35 cellular contexts compared by ENCODE assay signal in genomic region chr10:63393050-63393449, GRCh38.
"Had no signal": no experiment of that assay in that cellular context is flagged by ENCODE, and none has a peak within 500 bp of the region (broad histone marks: within the 10 kb centered on the region; RNA-seq: fewer than 3 reads in every experiment).

No MANE protein-coding gene starts in this region.

- H3K27ac Mint-ChIP-seq: activated CD4-positive, alpha-beta memory T cell treated with anti-CD3 and anti-CD28 coated beads, Interleukin-2, amount 10 ng/mL, durations not matched to agents 7 days and 5 days; activated CD8-positive, alpha-beta memory T cell treated with anti-CD3 and anti-CD28 coated beads, Interleukin-2, amount 10 ng/mL, durations not matched to agents 7 days and 5 days; activated naive CD4-positive, alpha-beta T cell treated with anti-CD3 and anti-CD28 coated beads, Interleukin-2, amount 50 U/mL, for 24 hours; activated naive CD8-positive, alpha-beta T cell treated with anti-CD3 and anti-CD28 coated beads, Interleukin-2, amount 10 ng/mL, durations not matched to agents 7 days and 5 days; activated T-helper 2 cell treated with anti-CD3 and anti-CD28 coated beads, Interferon-gamma antibody, Interleukin-2, Interleukin-4, amounts not matched to agents 10 μg/mL and 5 μg/mL and 100 μg/mL, durations not matched to agents 14 hours and 24 hours and 36 hours had no signal

- H3K4me3 ChIP-seq: ascending aorta, cardiac muscle cell, PC-9 had no signal

- H3K27me3 Mint-ChIP-seq: activated CD4-positive, alpha-beta memory T cell treated with anti-CD3 and anti-CD28 coated beads, Interleukin-2, amount 10 ng/mL, durations not matched to agents 7 days and 5 days; activated CD8-positive, alpha-beta memory T cell treated with anti-CD3 and anti-CD28 coated beads, Interleukin-2, amount 10 ng/mL, durations not matched to agents 7 days and 5 days; activated naive CD4-positive, alpha-beta T cell treated with anti-CD3 and anti-CD28 coated beads, Interleukin-2, amount 50 U/mL, for 24 hours; activated naive CD8-positive, alpha-beta T cell treated with anti-CD3 and anti-CD28 coated beads, Interleukin-2, amount 10 ng/mL, durations not matched to agents 7 days and 5 days; central memory CD8-positive, alpha-beta T cell; T-cell had no signal

- H3K4me2 ChIP-seq: PC-9 had no signal

- H3K4me1 ChIP-seq: ascending aorta had no signal

- H3K36me3 ChIP-seq: ascending aorta, cardiac muscle cell had no signal

- H3K4me3 Mint-ChIP-seq: activated CD4-positive, alpha-beta memory T cell treated with anti-CD3 and anti-CD28 coated beads, Interleukin-2, amount 10 ng/mL, durations not matched to agents 7 days and 5 days; activated CD8-positive, alpha-beta memory T cell treated with anti-CD3 and anti-CD28 coated beads, Interleukin-2, amount 10 ng/mL, durations not matched to agents 7 days and 5 days; activated naive CD4-positive, alpha-beta T cell treated with anti-CD3 and anti-CD28 coated beads, Interleukin-2, amount 50 U/mL, for 24 hours; activated naive CD8-positive, alpha-beta T cell treated with anti-CD3 and anti-CD28 coated beads, Interleukin-2, amount 10 ng/mL, durations not matched to agents 7 days and 5 days; central memory CD8-positive, alpha-beta T cell; T-cell had no signal

- DNase-seq: activated CD4-positive, alpha-beta memory T cell treated with anti-CD3 and anti-CD28 coated beads, Interleukin-2, amount 10 ng/mL, durations not matched to agents 7 days and 5 days; activated CD4-positive, alpha-beta T cell treated with anti-CD3 and anti-CD28 coated beads for 1 hour; activated CD4-positive, alpha-beta T cell treated with anti-CD3 and anti-CD28 coated beads for 48 hours; activated CD4-positive, CD25-positive, alpha-beta regulatory T cell; activated CD8-positive, alpha-beta memory T cell treated with anti-CD3 and anti-CD28 coated beads for 24 hours; activated CD8-positive, alpha-beta memory T cell treated with anti-CD3 and anti-CD28 coated beads, Interleukin-2, amount 10 ng/mL, durations not matched to agents 7 days and 5 days; activated CD8-positive, alpha-beta memory T cell treated with anti-CD3 and anti-CD28 coated beads, Interleukin-2, amount 50 U/mL, for 48 hours; activated gamma-delta T cell; activated naive CD4-positive, alpha-beta T cell treated with Interleukin-2 at 50 U/mL for 16 hours; activated naive CD8-positive, alpha-beta T cell treated with anti-CD3 and anti-CD28 coated beads, Interleukin-2, amount 10 ng/mL, durations not matched to agents 7 days and 5 days; activated T-cell treated with anti-CD3 and anti-CD28 coated beads, Interleukin-2, amount 50 U/mL, for 48 hours; amygdala; NCI-H1048; NCI-H1105 treated with DMSO at 0.1 percent for 48 hours; NCI-H1436; NCI-H1694; NCI-H1930; NCI-H2081 treated with DMSO at 0.1 percent for 48 hours; NCI-H345; NCI-H524 treated with DMSO at 0.1 percent for 48 hours; PC-9; SIG-M5; T-cell; T-helper 2 cell; T-helper 9 cell had no signal

- H2AFZ ChIP-seq: PC-9 had no signal

- H3K27ac ChIP-seq: ascending aorta, cardiac muscle cell, PC-9, RWPE1, VCaP had no signal

- ATAC-seq: activated CD8-positive, alpha-beta memory T cell treated with anti-CD3 and anti-CD28 coated beads, Interleukin-2, amount 10 ng/mL, durations not matched to agents 7 days and 5 days; Right ventricle myocardium inferior; SK-N-SH treated with all-trans-retinoic acid at 6 μM for 48 hours; T-cell had no signal

- FAIRE-seq: RCC 7860 had no signal

- H3K27me3 ChIP-seq: ascending aorta, cardiac muscle cell had no signal
